Comparison of ENCODE assay signal across 8 cellular contexts in the genomic region with DNA sequence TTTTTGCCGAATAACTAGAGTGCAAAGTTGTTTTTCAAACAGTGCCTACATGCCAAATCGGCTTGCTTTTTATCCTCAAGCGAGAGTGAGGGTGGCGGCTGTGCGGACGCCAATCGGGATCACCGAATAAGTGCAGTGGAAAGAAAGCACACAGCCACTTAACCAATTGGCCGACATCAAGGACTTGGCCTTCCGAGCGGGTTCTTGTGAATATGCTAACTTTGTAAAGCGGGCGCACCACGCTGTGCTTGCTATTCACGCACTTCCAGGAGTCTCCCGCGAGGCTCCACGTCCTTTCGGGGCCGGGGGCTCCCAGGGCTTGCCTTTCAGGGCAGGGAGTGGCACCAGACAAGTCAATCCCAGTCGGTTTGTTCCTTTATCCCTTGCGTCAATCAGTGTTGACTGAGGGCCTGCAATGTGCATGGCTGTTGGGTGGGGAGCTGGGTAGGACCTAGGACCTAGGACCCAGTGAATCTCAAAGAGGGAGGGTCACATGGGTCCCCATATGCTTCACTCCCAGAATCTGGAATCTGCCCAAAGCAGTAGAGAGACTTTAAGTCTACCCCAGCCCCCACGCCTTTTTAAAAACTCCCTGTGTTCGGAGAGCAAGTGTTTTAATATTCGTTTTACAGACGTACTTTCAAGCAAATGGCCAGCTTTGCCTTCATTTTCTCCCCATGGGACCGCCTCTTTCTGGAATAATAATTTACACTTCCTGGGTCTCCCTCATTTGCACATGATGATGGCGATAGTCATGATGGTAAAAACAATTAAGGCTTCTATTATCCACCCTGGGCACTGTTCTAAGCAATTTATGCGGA. TPM values are rescaled to one million over a fixed set of nuclear protein-coding genes. Genes with fewer than 3 reads are reported as not detected.
DNase-seq lines count a peak whose midpoint lies in the region; ATAC-seq and TF ChIP-seq lines count a peak whose summit lies in the region.

No MANE protein-coding gene starts in this region.

- H3K4me2 ChIP-seq in GM23338 = peak overlapping the region; percentile 91

- H3K27me3 Mint-ChIP-seq in GM23338 (ENCODE audit: insufficient read depth, low read depth, poor library complexity) (peaks cover 44% of the 10 kb centered on the region), T-helper 17 cell (peaks cover 34% of the 10 kb centered on the region)

- H3K4me1 Mint-ChIP-seq in GM23338 (peaks cover 63% of the 10 kb centered on the region), T-helper 17 cell (peaks cover 63% of the 10 kb centered on the region)

- no peaks in the 10 kb centered on the region for H3F3A ChIP-seq in GM23338 (replicated peaks; ENCODE audit: low read depth)

- H4K20me1 ChIP-seq in GM23338 (replicated peaks; ENCODE audit: insufficient read depth) = no peaks in the 10 kb centered on the region

- H3K36me3 Mint-ChIP-seq in GM23338 (ENCODE audit: low read depth) = no peaks in the 10 kb centered on the region; the same call in 2 of the 3 replicates
- no peaks in the 10 kb centered on the region for H3K36me3 Mint-ChIP-seq in T-helper 17 cell (ENCODE audit: low read depth)

- no peaks in the 10 kb centered on the region for H3K9me2 ChIP-seq in GM23338 (ENCODE audit: insufficient read depth)

- H3K27me3 ChIP-seq in GM23338 (ENCODE audit: insufficient read depth) = peaks cover 37% of the 10 kb centered on the region
- peaks cover 6% of the 10 kb centered on the region for H3K27me3 ChIP-seq in neuron (ENCODE audit: insufficient read depth, low read length)

- H2AFZ ChIP-seq in GM23338 = peak overlapping the region; percentile 54; the same call in 1 of the 2 replicates
- H2AFZ ChIP-seq in neuron (ENCODE audit: low read depth, low read length) = peak overlapping the region; percentile 67

- H3K27ac ChIP-seq in GM23338 (ENCODE audit: low read depth) = peak overlapping the region; percentile 86

- H3K79me2 ChIP-seq in GM23338 (replicated peaks; ENCODE audit: insufficient read depth) = peaks cover 20% of the 10 kb centered on the region

- DNase-seq in GM23338 (ENCODE audit: low spot score) (peak; percentile 87), T-helper 17 cell (no peak), fibroblast of villous mesenchyme (ENCODE audit: low read depth) (peak; percentile 70), NOMO-1 treated with dmso at 0.1 percent for 144 hours (lab: John Stamatoyannopoulos, UW; ENCODE audit: unreplicated experiment) (no peak), NCI-H1436 treated with DMSO at 0.1 percent for 48 hours (lab: John Stamatoyannopoulos, UW) (no peak), omental fat pad (ENCODE audit: low spot score) (no peak)

- H3K9me3 ChIP-seq in T-helper 17 cell (ENCODE audit: control insufficient read depth, low read length, poor library complexity, severe bottlenecking) (no peaks in the 10 kb centered on the region), neuron (ENCODE audit: low read length) (no peaks in the 10 kb centered on the region)

- H3K4me1 ChIP-seq in GM23338 (ENCODE audit: insufficient read depth) (peaks cover 37% of the 10 kb centered on the region), neuron (ENCODE audit: insufficient read depth, low read length) (peaks cover 17% of the 10 kb centered on the region)

- TF ChIP-seq CTCF in GM23338 (conservative IDR thresholded peaks at IDR 0.05; ENCODE audit: low read depth in 2 of 2) (no peak), fibroblast of villous mesenchyme (IDR thresholded peaks at IDR 0.05; ENCODE audit: insufficient read depth, low read depth, low read length) (no peak), omental fat pad (IDR thresholded peaks at IDR 0.05) (no peak)

- ATAC-seq in GM23338 = peak; percentile 15
- ATAC-seq in T-helper 17 cell = no peak
- ATAC-seq in omental fat pad (ENCODE audit: low FRiP score) = no peak
- no peak for ATAC-seq in GM21529 (IDR thresholded peaks at IDR 0.05; ENCODE audit: unreplicated experiment)

- H3K4me3 Mint-ChIP-seq in GM23338 (peak overlapping the region; percentile 81), T-helper 17 cell (peak overlapping the region; percentile 91)

- H3K27ac Mint-ChIP-seq in GM23338 (no peak overlapping the region), T-helper 17 cell (peak overlapping the region; percentile 86)

- no peaks in the 10 kb centered on the region; the same call in 2 of the 3 replicates for H3K9me3 Mint-ChIP-seq in GM23338

- peak overlapping the region; percentile 71 for H3K4me3 ChIP-seq in GM23338
- peak overlapping the region; percentile 67 for H3K4me3 ChIP-seq in fibroblast of villous mesenchyme (ENCODE audit: low read depth, low read length)
- H3K4me3 ChIP-seq in neuron (ENCODE audit: low read length) = peak overlapping the region; percentile 54

- H3K36me3 ChIP-seq in GM23338 (ENCODE audit: insufficient read depth) = no peaks in the 10 kb centered on the region
- H3K36me3 ChIP-seq in neuron (ENCODE audit: insufficient read depth, low read length) = no peaks in the 10 kb centered on the region

TF ChIP-seq in GM23338, 12 proteins besides CTCF, POLR2A, EP300 and RAD21 (continues in another document):
- TF ChIP-seq ZNF331 (CRISPR knock-in tag; IDR thresholded peaks at IDR 0.05; ENCODE audit: low read depth) (no peak), STAT1 (IDR thresholded peaks at IDR 0.05; ENCODE audit: unreplicated experiment) (no peak), NANOG (IDR thresholded peaks at IDR 0.05; ENCODE audit: borderline replicate concordance) (no peak), CREB1 (CRISPR knock-in tag; IDR thresholded peaks at IDR 0.05; ENCODE audit: low read depth) (no peak), POLR2AphosphoS5 (IDR thresholded peaks at IDR 0.05; ENCODE audit: low read depth) (no peak), ETS1 (IDR thresholded peaks at IDR 0.05) (no peak), EZH2 (IDR thresholded peaks at IDR 0.05; ENCODE audit: low read depth, unreplicated experiment) (no peak), EZH2phosphoT487 (IDR thresholded peaks at IDR 0.05; ENCODE audit: unreplicated experiment) (no peak)

RNA-seq across cellular contexts. Expression of gene GCNT4, which starts 2.0 kb away (rescaled TPM):
- 3.3 and 5.4 TPM in 2 replicates for total RNA-seq in GM23338 (2014; rRNA removed; shearing (Covaris generic))
- polyA plus RNA-seq in GM23338 (2016; fragmentation: Nextera tagmentation; extraction: Ambion mirVana) = 1.4 and 2.5 TPM in 2 replicates
- total RNA-seq in T-helper 17 cell = 1 to 10 TPM; 4.9 to 5.3 TPM
- 10.6 and 46.2 TPM in 2 replicates for total RNA-seq in fibroblast of villous mesenchyme
- total RNA-seq in omental fat pad = 1 to 10 TPM in 2 of 4 donors, under 1 TPM in 2; 0.69 to 2.2 (median 1.1) TPM

Comparison
In these comparisons a context has a peak if more than half of its experiments do, and no peak if none do; other contexts are left out.
1. DNase-seq: peak in GM23338 (single experiment) and fibroblast of villous mesenchyme (single experiment); none in T-helper 17 cell (0 of 3), NOMO-1 treated with dmso at 0.1 percent for 144 hours (single experiment), NCI-H1436 treated with DMSO at 0.1 percent for 48 hours (single experiment) and omental fat pad (single experiment).
2. Peak in every context shown above with its lines, with median percentiles within 50 percentile points of each other: H3K4me3 ChIP-seq.